ENCODE assay signal across 11 cellular contexts in genomic region chrX:72141372-72142004, GRCh38. TPM values are rescaled to one million over a fixed set of nuclear protein-coding genes. Genes with fewer than 3 reads are reported as not detected.
DNase-seq lines count a peak whose midpoint lies in the region; ATAC-seq and TF ChIP-seq lines count a peak whose summit lies in the region.
"Had no signal": no experiment of that assay in that cellular context is flagged by ENCODE, and none has a peak within 500 bp of the region (broad histone marks: within the 10 kb centered on the region; RNA-seq: fewer than 3 reads in every experiment).

No MANE protein-coding gene starts in this region.

- peaks cover 11% of the 10 kb centered on the region for H3K4me1 ChIP-seq in neural progenitor cell

- no peak for TF ChIP-seq CTCF in neural progenitor cell (IDR thresholded peaks at IDR 0.05)

- ATAC-seq in GM21717 (IDR thresholded peaks at IDR 0.05; ENCODE audit: unreplicated experiment) (peak; percentile 76), HG03520 (IDR thresholded peaks at IDR 0.05; ENCODE audit: unreplicated experiment) (peak; percentile 68)

- H3K9me3 ChIP-seq in neural progenitor cell (ENCODE audit: low read depth): no peaks in the 10 kb centered on the region
- H3K9me3 ChIP-seq: thoracic aorta had no signal

- H3K9ac ChIP-seq in neural progenitor cell: no peak overlapping the region

- peak; percentile 15 for DNase-seq in activated naive CD4-positive, alpha-beta T cell treated with Interleukin-2 at 50 U/mL for 16 hours
- DNase-seq in activated naive CD4-positive, alpha-beta T cell (lab: John Stamatoyannopoulos, UW): no peak
- DNase-seq in neural progenitor cell (ENCODE audit: low spot score) (no peak), CD1c-positive myeloid dendritic cell (ENCODE audit: extremely low spot score) (no peak), OCI-M1 (lab: John Stamatoyannopoulos, UW) (no peak)
- no peak for DNase-seq in effector CD8-positive, alpha-beta T cell (lab: John Stamatoyannopoulos, UW)
- DNase-seq: activated effector memory CD4-positive, alpha-beta T cell treated with Interleukin-2 at 50 U/mL for 16 hours; stimulated activated CD4-positive, alpha-beta T cell treated with anti-CD3 and anti-CD28 coated beads, Interleukin-15, amount 100 ng/mL, for 24 hours had no signal

- H3K27me3 Mint-ChIP-seq in neural progenitor cell (ENCODE audit: insufficient read depth, low read depth): no peaks in the 10 kb centered on the region

- H3K4me3 ChIP-seq in neural progenitor cell: no peak overlapping the region
- H3K4me3 ChIP-seq: thoracic aorta had no signal

- H3K36me3 ChIP-seq in neural progenitor cell: no peaks in the 10 kb centered on the region
- H3K36me3 ChIP-seq: thoracic aorta had no signal

- peaks cover 30% of the 10 kb centered on the region for H3K4me1 Mint-ChIP-seq in neural progenitor cell

- H3K9me3 Mint-ChIP-seq in neural progenitor cell: peaks cover 8% of the 10 kb centered on the region

- H3K27ac ChIP-seq in neural progenitor cell: no peak overlapping the region
- H3K27ac ChIP-seq: thoracic aorta had no signal

- peak overlapping the region; percentile 55 for H3K27ac Mint-ChIP-seq in neural progenitor cell

- no peak overlapping the region for H2AFZ ChIP-seq in neural progenitor cell (replicated peaks)

- peaks cover 18% of the 10 kb centered on the region for H3K36me3 Mint-ChIP-seq in neural progenitor cell

- H3K4me3 Mint-ChIP-seq in neural progenitor cell: no peak overlapping the region

- H3F3A ChIP-seq in neural progenitor cell (ENCODE audit: low read depth): no peaks in the 10 kb centered on the region

- no peaks in the 10 kb centered on the region for H3K79me2 ChIP-seq in neural progenitor cell (ENCODE audit: low read depth)

- H3K4me2 ChIP-seq in neural progenitor cell: no peak overlapping the region

- no peaks in the 10 kb centered on the region for H4K20me1 ChIP-seq in neural progenitor cell (ENCODE audit: low read depth)

- H3K27me3 ChIP-seq in neural progenitor cell: no peaks in the 10 kb centered on the region

RNA-seq across cellular contexts. Expression of gene RTL5, which starts 9.8 kb away (rescaled TPM):
- total RNA-seq in neural progenitor cell (ENCODE audit: low replicate concordance): 1.0 and 1.9 TPM in 2 replicates

RNA-seq across cellular contexts. Expression of gene PIN4, which starts 40.1 kb away (rescaled TPM):
- total RNA-seq in neural progenitor cell (ENCODE audit: low replicate concordance): 21.6 and 21.7 TPM in 2 replicates
